Comparison of ENCODE assay signal across 10 cellular contexts in the genomic region with DNA sequence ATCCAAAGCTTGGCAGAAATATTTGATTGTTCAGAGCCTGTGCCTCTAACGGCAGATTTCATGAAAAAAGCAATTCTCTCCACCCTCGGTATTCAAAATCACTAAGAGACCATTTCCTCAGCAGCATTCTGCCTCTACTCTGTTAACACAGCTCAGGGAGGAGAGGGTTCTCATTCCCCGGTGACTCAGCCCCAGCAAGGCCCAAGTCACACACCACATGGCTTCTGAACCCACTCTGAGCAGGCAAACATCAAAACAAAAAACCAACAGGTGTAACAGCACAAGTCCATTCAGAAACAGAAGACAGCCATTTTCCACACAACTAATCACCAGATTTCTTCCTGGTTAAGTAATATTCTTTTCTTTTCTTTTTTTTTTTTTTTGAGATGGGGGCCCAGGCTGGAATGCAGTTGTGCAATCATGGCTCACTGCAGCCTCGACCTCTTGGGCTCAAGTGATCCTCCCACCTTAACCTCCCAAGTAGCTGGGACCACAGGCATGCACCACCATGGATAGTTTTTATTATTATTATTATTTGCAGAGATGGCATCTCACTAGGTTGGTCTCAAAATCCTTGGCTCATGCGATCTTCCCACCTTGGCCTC. TPM values are rescaled to one million over a fixed set of nuclear protein-coding genes. Genes with fewer than 3 reads are reported as not detected.
A peak's percentile ranks its signal among the peaks of the same experiment; 100 is the strongest.
DNase-seq lines count a peak whose midpoint lies in the region; ATAC-seq, FAIRE-seq and TF ChIP-seq lines count a peak whose summit lies in the region.
"Had no signal": no experiment of that assay in that cellular context is flagged by ENCODE, and none has a peak within 500 bp of the region (broad histone marks: within the 10 kb centered on the region; RNA-seq: fewer than 3 reads in every experiment).

No MANE protein-coding gene starts in this region.

- TF ChIP-seq POLR2A in GM12891 (IDR thresholded peaks at IDR 0.05; ENCODE audit: low read depth, low read length): no peak

- DNase-seq in GM12891 (ENCODE audit: insufficient read length, low spot score) (no peak), NAMALWA (ENCODE audit: low spot score) (peak; percentile 47), astrocyte of the hippocampus (ENCODE audit: low read depth, low spot score) (peak; percentile 63), renal cortical epithelial cell (ENCODE audit: low read depth) (peak; percentile 64), SKM-1 (lab: John Stamatoyannopoulos, UW; ENCODE audit: unreplicated experiment) (no peak)
- DNase-seq: cortex of kidney had no signal

- FAIRE-seq in GM12891 (lab: Jason Lieb, UNC): no peak

- ATAC-seq in HG03442 (IDR thresholded peaks at IDR 0.05; ENCODE audit: unreplicated experiment) (no peak), HG03097 (IDR thresholded peaks at IDR 0.05; ENCODE audit: low FRiP score, unreplicated experiment) (no peak), HG03378 (IDR thresholded peaks at IDR 0.05; ENCODE audit: unreplicated experiment) (no peak)
- ATAC-seq: left lobe of liver had no signal

TF ChIP-seq in GM12891, 5 proteins besides CTCF, POLR2A, EP300 and RAD21:
- 0 out of 2 replicates have a peak, but pooled peaks have one; percentile 7 for TF ChIP-seq SPI1 (IDR thresholded peaks at IDR 0.05; ENCODE audit: low read depth, low read length)
- TF ChIP-seq PAX5 (IDR thresholded peaks at IDR 0.05; ENCODE audit: insufficient read depth, low read length, severe bottlenecking): no peak
- no peak for TF ChIP-seq POLR2AphosphoS5 (IDR thresholded peaks at IDR 0.05; ENCODE audit: low read depth, low read length)

RNA-seq across cellular contexts. Expression of gene GFOD1, which starts 55.4 kb away (rescaled TPM):
- 9.8 TPM for polyA plus RNA-seq in GM12891 (2012; ENCODE audit: low read depth, missing spikeins)
- 5.0 and 5.2 TPM in 2 replicates for total RNA-seq in renal cortical epithelial cell

Comparison
In these comparisons a context has a peak if more than half of its experiments do, and no peak if none do; other contexts are left out.
1. DNase-seq: peak in NAMALWA (single experiment), astrocyte of the hippocampus (single experiment) and renal cortical epithelial cell (single experiment); none in GM12891 (single experiment) and SKM-1 (single experiment).